In genomic region chr15:71052356-71052755, GRCh38 we compare ENCODE assay signal across 22 cellular contexts.
DNase-seq lines count a peak whose midpoint lies in the region; ATAC-seq, FAIRE-seq and TF ChIP-seq lines count a peak whose summit lies in the region.
"Had no signal": no experiment of that assay in that cellular context is flagged by ENCODE, and none has a peak within 500 bp of the region (broad histone marks: within the 10 kb centered on the region; RNA-seq: fewer than 3 reads in every experiment).

No MANE protein-coding gene starts in this region.

- H3K27me3 Mint-ChIP-seq in HFFc6 (ENCODE audit: insufficient read depth), result 0 out of 2 replicates have a peak, but pooled peaks cover 2% of the 10 kb centered on the region

- H4K20me1 ChIP-seq in Karpas-422 (ENCODE audit: insufficient read depth, low read depth, low read length), result no peaks in the 10 kb centered on the region

- peaks cover 22% of the 10 kb centered on the region for H3K4me1 ChIP-seq in A549
- H3K4me1 ChIP-seq in Karpas-422 (ENCODE audit: low read length), result no peaks in the 10 kb centered on the region

- H3K4me2 ChIP-seq in A549 (no peak overlapping the region), Karpas-422 (ENCODE audit: low read depth, low read length, poor library complexity, severe bottlenecking) (no peak overlapping the region)

- no peak for TF ChIP-seq RAD21 in A549 (conservative IDR thresholded peaks at IDR 0.05 in 1 of 2, IDR thresholded peaks at IDR 0.05 in 1 of 2)

- H3K27ac Mint-ChIP-seq in HFFc6, result peak overlapping the region; percentile 71
- H3K27ac Mint-ChIP-seq: activated naive CD8-positive, alpha-beta T cell treated with anti-CD3 and anti-CD28 coated beads, Interleukin-2, amount 50 U/mL, for 24 hours; CD4-positive, alpha-beta T cell; stimulated activated naive B cell treated with anti-CD40 and anti-IgM and Interleukin-4, amounts not matched to agents 10 μg/mL and 1 μg/mL and 100 μg/mL, for 72 hours had no signal

- peak; percentile 23 for FAIRE-seq in A549 (lab: Jason Lieb, UNC)
- FAIRE-seq: A204.1 had no signal

- TF ChIP-seq CTCF in A549 (IDR thresholded peaks at IDR 0.05) (no peak), HFFc6 (IDR thresholded peaks at IDR 0.05) (no peak), fibroblast of the aortic adventitia (IDR thresholded peaks at IDR 0.05; ENCODE audit: insufficient read depth, low read length) (no peak)

- POLR2A ChIA-PET in A549 (lab: Yijun Ruan, JAX), result interaction anchor here (1.0 kb wide), 1 partner anchor 12 kb away, joined by 5 read pairs; no protein-coding TSS in a partner anchor

- no peak for TF ChIP-seq EP300 in A549 (IDR thresholded peaks at IDR 0.05)

- no peaks in the 10 kb centered on the region; the same call in 2 of the 3 replicates for H3K9me3 ChIP-seq in A549
- no peaks in the 10 kb centered on the region for H3K9me3 ChIP-seq in Karpas-422 (ENCODE audit: low read length)
- H3K9me3 ChIP-seq: thyroid gland had no signal

- H3K9ac ChIP-seq in Karpas-422 (ENCODE audit: low read length), result no peak overlapping the region

- H3K4me1 Mint-ChIP-seq in HFFc6 (ENCODE audit: low read depth), result peaks cover 88% of the 10 kb centered on the region
- H3K4me1 Mint-ChIP-seq: activated naive CD8-positive, alpha-beta T cell treated with anti-CD3 and anti-CD28 coated beads, Interleukin-2, amount 50 U/mL, for 24 hours; central memory CD8-positive, alpha-beta T cell; stimulated activated naive B cell treated with anti-CD40 and anti-IgM and Interleukin-4, amounts not matched to agents 10 μg/mL and 1 μg/mL and 100 μg/mL, for 72 hours had no signal

- CTCF ChIA-PET in A549 (lab: Yijun Ruan, JAX), result interaction anchor here (1.5 kb wide), 1 partner anchor 62 kb away, joined by 3 read pairs; no protein-coding TSS in a partner anchor

- H3K36me3 Mint-ChIP-seq in HFFc6 (ENCODE audit: low read depth), result peaks cover 17% of the 10 kb centered on the region
- H3K36me3 Mint-ChIP-seq: stimulated activated naive B cell treated with anti-CD40 and anti-IgM and Interleukin-4, amounts not matched to agents 10 μg/mL and 1 μg/mL and 100 μg/mL, for 72 hours had no signal

- no peak overlapping the region for H3K4me3 Mint-ChIP-seq in HFFc6
- H3K4me3 Mint-ChIP-seq: activated naive CD8-positive, alpha-beta T cell treated with anti-CD3 and anti-CD28 coated beads, Interleukin-2, amount 50 U/mL, for 24 hours; CD4-positive, alpha-beta T cell; central memory CD8-positive, alpha-beta T cell; stimulated activated naive B cell treated with anti-CD40 and anti-IgM and Interleukin-4, amounts not matched to agents 10 μg/mL and 1 μg/mL and 100 μg/mL, for 72 hours had no signal

- no peaks in the 10 kb centered on the region for H3K27me3 ChIP-seq in Karpas-422 (ENCODE audit: low read length)
- H3K27me3 ChIP-seq: gastroesophageal sphincter, thyroid gland had no signal

- 75% methylated on average over 2 of the region's 2 CpGs for whole genome bisulfite sequencing in A549 (ENCODE audit: missing lambda C conversion rate)

- H3K27ac ChIP-seq in A549, result 0 out of 6 replicates have a peak overlapping the region, but pooled peaks of 1 of the 2 experiments have one; percentile 5
- H3K27ac ChIP-seq in Karpas-422 (ENCODE audit: low read length), result no peak overlapping the region
- H3K27ac ChIP-seq: gastroesophageal sphincter, HL-60, thyroid gland had no signal

- no peak for TF ChIP-seq POLR2A in A549 (IDR thresholded peaks at IDR 0.05; ENCODE audit: low read length)

- H3K9me3 Mint-ChIP-seq in HFFc6, result peaks cover under 1% of the 10 kb centered on the region; the same call in 1 of the 2 replicates
- H3K9me3 Mint-ChIP-seq: activated naive CD8-positive, alpha-beta T cell treated with anti-CD3 and anti-CD28 coated beads, Interleukin-2, amount 50 U/mL, for 24 hours; CD4-positive, alpha-beta T cell; central memory CD8-positive, alpha-beta T cell; stimulated activated naive B cell treated with anti-CD40 and anti-IgM and Interleukin-4, amounts not matched to agents 10 μg/mL and 1 μg/mL and 100 μg/mL, for 72 hours had no signal

- no peaks in the 10 kb centered on the region for H3K9me2 ChIP-seq in Karpas-422 (replicated peaks; ENCODE audit: insufficient read depth, low read length)

- H3K79me2 ChIP-seq in Karpas-422 (ENCODE audit: low read length), result no peaks in the 10 kb centered on the region

- H3K4me3 ChIP-seq in A549, result no peak overlapping the region
- no peak overlapping the region for H3K4me3 ChIP-seq in fibroblast of the aortic adventitia (ENCODE audit: low read depth, low read length)
- no peak overlapping the region for H3K4me3 ChIP-seq in Karpas-422 (ENCODE audit: low read length)
- H3K4me3 ChIP-seq: gastroesophageal sphincter, thyroid gland had no signal

- H3K36me3 ChIP-seq in Karpas-422 (ENCODE audit: insufficient read depth, low read length), result no peaks in the 10 kb centered on the region
- H3K36me3 ChIP-seq: thyroid gland had no signal

- H2AFZ ChIP-seq in Karpas-422 (ENCODE audit: low read length), result no peak overlapping the region

- ATAC-seq in A549 (peak; percentile 27 to 41; a peak in 2 of 6 replicates), HG03520 (IDR thresholded peaks at IDR 0.05; ENCODE audit: unreplicated experiment) (no peak)
- ATAC-seq: activated CD4-positive, CD25-positive, alpha-beta regulatory T cell treated with anti-CD3 and anti-CD28 coated beads, Interleukin-2, amount 50 U/mL, for 24 hours; activated naive CD8-positive, alpha-beta T cell treated with anti-CD3 and anti-CD28 coated beads, Interleukin-2, amount 50 U/mL, for 24 hours; gastroesophageal sphincter; stimulated activated naive B cell treated with anti-CD40 and anti-IgM and Interleukin-4, amounts not matched to agents 10 μg/mL and 1 μg/mL and 100 μg/mL, for 72 hours had no signal

- DNase-seq in A549 (ENCODE audit: low read depth in 1 of 2, low spot score in 1 of 2), result no peak
- DNase-seq in HFFc6, result peak; percentile 69
- DNase-seq in amniotic epithelial cell (ENCODE audit: low read depth), result peak; percentile 91
- peak; percentile 78 for DNase-seq in fibroblast of the aortic adventitia (ENCODE audit: low read depth)
- DNase-seq in HuH-7 (ENCODE audit: low spot score), result no peak
- DNase-seq in DMS 273 treated with DMSO at 0.1 percent for 48 hours (lab: John Stamatoyannopoulos, UW), result no peak
- DNase-seq in Karpas-422, result no peak
- DNase-seq: activated naive CD8-positive, alpha-beta T cell treated with anti-CD3 and anti-CD28 coated beads, Interleukin-2, amount 50 U/mL, for 24 hours; CD4-positive, alpha-beta T cell; DMS79; effector memory CD4-positive, alpha-beta T cell; H7; KG1; NCI-H1105; stimulated activated naive B cell treated with anti-CD40 and anti-IgM and Interleukin-4, amounts not matched to agents 10 μg/mL and 1 μg/mL and 100 μg/mL, for 72 hours had no signal

TF ChIP-seq in A549, 52 proteins besides CTCF, POLR2A, EP300 and RAD21:
- TF ChIP-seq PHF8 (IDR thresholded peaks at IDR 0.05; ENCODE audit: borderline replicate concordance, low read depth) (no peak), RFX5 (IDR thresholded peaks at IDR 0.05) (no peak), JUNB (IDR thresholded peaks at IDR 0.05) (no peak), CHD2 (IDR thresholded peaks at IDR 0.05; ENCODE audit: low read length, partially characterized antibody) (no peak), POLR2AphosphoS2 (conservative IDR thresholded peaks at IDR 0.05; ENCODE audit: low read length) (no peak), USF2 (IDR thresholded peaks at IDR 0.05) (no peak), CBX2 (IDR thresholded peaks at IDR 0.05; ENCODE audit: borderline replicate concordance, low read depth) (no peak), KDM1A (IDR thresholded peaks at IDR 0.05; ENCODE audit: low read depth) (no peak), NPAS2 (CRISPR knock-in tag; IDR thresholded peaks at IDR 0.05; ENCODE audit: borderline replicate concordance) (no peak), NR3C1 (IDR thresholded peaks at IDR 0.05) (no peak)

Comparison
In these comparisons a context has a peak if more than half of its experiments do, and no peak if none do; other contexts are left out.
1. DNase-seq: peak in HFFc6 (single experiment), amniotic epithelial cell (single experiment) and fibroblast of the aortic adventitia (single experiment); none in A549 (0 of 2), HuH-7 (single experiment), DMS 273 treated with DMSO at 0.1 percent for 48 hours (single experiment) and Karpas-422 (single experiment).